ENCODE assay signal across 1 cellular context in the genomic region with DNA sequence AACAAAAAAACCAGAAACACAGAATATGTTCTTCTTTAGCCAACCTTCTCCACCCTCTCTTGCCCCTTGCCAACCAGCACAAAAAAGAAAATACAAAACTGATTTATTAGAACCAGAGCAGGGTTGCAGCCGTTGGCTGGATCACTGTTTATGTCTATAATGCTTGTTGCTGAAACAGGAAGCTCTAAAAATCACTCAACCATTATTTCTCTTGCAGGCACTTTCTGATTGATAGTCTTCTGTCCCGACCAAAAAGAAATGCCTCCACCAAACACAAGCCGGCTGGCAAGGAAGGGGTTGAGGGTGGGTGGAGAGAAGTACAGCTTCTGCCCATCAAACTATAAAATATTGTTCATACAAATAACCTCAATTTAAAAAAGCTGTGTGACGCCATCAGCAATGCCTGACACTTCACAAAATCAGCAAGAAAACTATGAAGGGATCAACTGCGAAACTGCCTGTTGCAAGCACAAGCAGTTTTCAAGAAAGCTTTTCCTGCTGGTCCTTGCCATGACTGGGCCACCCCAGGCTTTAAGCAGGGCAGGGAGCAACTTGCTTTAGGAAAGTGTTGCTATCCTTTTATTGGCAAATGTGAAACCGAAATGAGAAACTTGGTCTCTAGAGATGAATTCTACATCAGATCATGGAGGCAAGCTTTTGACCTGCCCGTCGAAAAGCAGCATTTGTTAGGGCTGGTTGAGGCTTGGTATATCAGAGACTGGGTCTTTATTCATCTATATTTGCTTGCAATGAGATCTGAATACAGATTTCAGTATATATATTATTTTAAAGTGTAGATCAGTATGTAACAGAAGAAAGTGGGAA.
TF ChIP-seq lines count a peak whose summit lies in the region.

No MANE protein-coding gene starts in this region.

TF ChIP-seq in GM12878, 131 proteins besides CTCF, POLR2A, EP300 and RAD21 (continued from another document):
- no peak for TF ChIP-seq LARP7 (IDR thresholded peaks at IDR 0.05)
- no peak for TF ChIP-seq BRCA1 (IDR thresholded peaks at IDR 0.05; ENCODE audit: low read depth, low read length)
- TF ChIP-seq MYC (IDR thresholded peaks at IDR 0.05; ENCODE audit: insufficient read depth, insufficient read length, insufficient replicate concordance, low read length, severe bottlenecking), result no peak
- no peak for TF ChIP-seq ASH2L (IDR thresholded peaks at IDR 0.05; ENCODE audit: borderline replicate concordance, low read depth)
- no peak for TF ChIP-seq STAT3 (IDR thresholded peaks at IDR 0.05; ENCODE audit: low read depth, low read length)
- no peak for TF ChIP-seq WRNIP1 (IDR thresholded peaks at IDR 0.05; ENCODE audit: borderline replicate concordance, low read depth, low read length)
- no peak for TF ChIP-seq JUND (IDR thresholded peaks at IDR 0.05; ENCODE audit: low read depth, low read length)
- no peak for TF ChIP-seq EGR1 (IDR thresholded peaks at IDR 0.05; ENCODE audit: borderline replicate concordance in 1 of 2, low read depth in 2 of 2, low read length in 2 of 2)
- TF ChIP-seq IRF4 (IDR thresholded peaks at IDR 0.05; ENCODE audit: low read depth, low read length), result no peak
- peak; percentile 59 for TF ChIP-seq PKNOX1 (IDR thresholded peaks at IDR 0.05)
- no peak for TF ChIP-seq SMAD1 (IDR thresholded peaks at IDR 0.05; ENCODE audit: low read depth, partially characterized antibody)
